In genomic region chr1:40314721-40315238, GRCh38 we compare ENCODE assay signal across 8 cellular contexts. TPM values are rescaled to one million over a fixed set of nuclear protein-coding genes. Genes with fewer than 3 reads are reported as not detected.
DNase-seq lines count a peak whose midpoint lies in the region; ATAC-seq and TF ChIP-seq lines count a peak whose summit lies in the region.

No MANE protein-coding gene starts in this region.

- intact Hi-C loops in activated CD8-positive, alpha-beta T cell treated with anti-CD3 and anti-CD28 coated beads for 36 hours (cut with micrococcal nuclease) = loop anchor here (10.0 kb wide), 2 partner anchors 90 to 160 kb away; no protein-coding TSS in a partner anchor

- H3K4me1 ChIP-seq in iPS-20b (ENCODE audit: insufficient read depth, low read length) (peaks cover 9% of the 10 kb centered on the region; the same call in 1 of the 2 replicates), subcutaneous abdominal adipose tissue (ENCODE audit: control insufficient read depth in 5 of 5, insufficient read depth in 5 of 5, low read length in 5 of 5) (peaks cover 2 to 40% (median 24%) of the 10 kb centered on the region in 5 donors)

- POLR2A ChIA-PET in activated CD8-positive, alpha-beta T cell treated with anti-CD3 and anti-CD28 coated beads for 36 hours (lab: Charles Lee) = interaction anchor here (0.6 to 2.9 kb wide), 14 partner anchors 14 to 206 kb away, joined by 3 to 11 read pairs (median 3); partner anchors contain the start of genes RLF and ZMPSTE24

- peaks cover 45% of the 10 kb centered on the region for H3K4me1 Mint-ChIP-seq in T-helper 1 cell treated with Interleukin-12 subunit alpha and Interleukin-12 subunit beta and Interleukin-4 antibody, amounts not matched to agents 30 μg/mL and 1 μg/mL, for 36 hours (ENCODE audit: low read depth)
- peaks cover 31% of the 10 kb centered on the region for H3K4me1 Mint-ChIP-seq in activated CD8-positive, alpha-beta T cell treated with anti-CD3 and anti-CD28 coated beads for 36 hours (ENCODE audit: low read depth)

- peak overlapping the region; percentile 80 for H3K4me3 Mint-ChIP-seq in T-helper 1 cell treated with Interleukin-12 subunit alpha and Interleukin-12 subunit beta and Interleukin-4 antibody, amounts not matched to agents 30 μg/mL and 1 μg/mL, for 36 hours
- peak overlapping the region; percentile 79 for H3K4me3 Mint-ChIP-seq in activated CD8-positive, alpha-beta T cell treated with anti-CD3 and anti-CD28 coated beads for 36 hours

- H3K27ac Mint-ChIP-seq in T-helper 1 cell treated with Interleukin-12 subunit alpha and Interleukin-12 subunit beta and Interleukin-4 antibody, amounts not matched to agents 30 μg/mL and 1 μg/mL, for 36 hours = no peak overlapping the region
- H3K27ac Mint-ChIP-seq in activated CD8-positive, alpha-beta T cell treated with anti-CD3 and anti-CD28 coated beads for 36 hours = no peak overlapping the region

- CTCF ChIA-PET in activated CD8-positive, alpha-beta T cell treated with anti-CD3 and anti-CD28 coated beads for 36 hours (lab: Charles Lee) = interaction anchor here (0.5 to 5.3 kb wide), 52 partner anchors 9 to 511 kb away, joined by 3 to 108 read pairs (median 5); partner anchors contain the start of genes RLF and SMAP2

- H3K9me3 Mint-ChIP-seq in T-helper 1 cell treated with Interleukin-12 subunit alpha and Interleukin-12 subunit beta and Interleukin-4 antibody, amounts not matched to agents 30 μg/mL and 1 μg/mL, for 36 hours = no peaks in the 10 kb centered on the region
- H3K9me3 Mint-ChIP-seq in activated CD8-positive, alpha-beta T cell treated with anti-CD3 and anti-CD28 coated beads for 36 hours = no peaks in the 10 kb centered on the region

- peaks cover 28% of the 10 kb centered on the region for H3K27me3 Mint-ChIP-seq in T-helper 1 cell treated with Interleukin-12 subunit alpha and Interleukin-12 subunit beta and Interleukin-4 antibody, amounts not matched to agents 30 μg/mL and 1 μg/mL, for 36 hours (ENCODE audit: low read depth)
- H3K27me3 Mint-ChIP-seq in activated CD8-positive, alpha-beta T cell treated with anti-CD3 and anti-CD28 coated beads for 36 hours = peaks cover 9% of the 10 kb centered on the region

- H3K4me3 ChIP-seq in iPS-20b (ENCODE audit: low read length) (peak overlapping the region; percentile 67), subcutaneous abdominal adipose tissue (ENCODE audit: low read depth in 1 of 5, low read length in 5 of 5) (peak overlapping the region; percentile 54 to 69 (median 61))

- no peaks in the 10 kb centered on the region for H3K36me3 ChIP-seq in iPS-20b (ENCODE audit: insufficient read depth, low read depth, low read length)
- H3K36me3 ChIP-seq in subcutaneous abdominal adipose tissue (ENCODE audit: control insufficient read depth in 5 of 5, insufficient read depth in 5 of 5, low read length in 5 of 5) = no peaks in the 10 kb centered on the region

- H3K36me3 Mint-ChIP-seq in T-helper 1 cell treated with Interleukin-12 subunit alpha and Interleukin-12 subunit beta and Interleukin-4 antibody, amounts not matched to agents 30 μg/mL and 1 μg/mL, for 36 hours (ENCODE audit: low read depth) = peaks cover 8% of the 10 kb centered on the region
- H3K36me3 Mint-ChIP-seq in activated CD8-positive, alpha-beta T cell treated with anti-CD3 and anti-CD28 coated beads for 36 hours (ENCODE audit: low read depth) = no peaks in the 10 kb centered on the region

- no peak for TF ChIP-seq CTCF in activated CD8-positive, alpha-beta T cell treated with anti-CD3 and anti-CD28 coated beads for 36 hours (IDR thresholded peaks at IDR 0.05)

- H3K9ac ChIP-seq in iPS-20b (ENCODE audit: low read depth, low read length) (peak overlapping the region; percentile 70; the same call in 1 of the 2 replicates), subcutaneous abdominal adipose tissue (ENCODE audit: low read length in 5 of 5) (peak overlapping the region in 2 of 5 donors; percentile 47 to 71)

- no peak overlapping the region for H3K27ac ChIP-seq in iPS-20b (ENCODE audit: low read length)
- H3K27ac ChIP-seq in subcutaneous abdominal adipose tissue (ENCODE audit: low read depth, low read length) = no peak overlapping the region

- no peak for DNase-seq in T-helper 1 cell
- DNase-seq in activated CD8-positive, alpha-beta T cell treated with anti-CD3 and anti-CD28 coated beads for 36 hours = no peak
- no peak for DNase-seq in germinal center (ENCODE audit: low spot score)

- H3K27me3 ChIP-seq in iPS-20b (ENCODE audit: insufficient read depth, low read length) (peaks cover 64% of the 10 kb centered on the region), subcutaneous abdominal adipose tissue (ENCODE audit: control insufficient read depth in 5 of 5, insufficient read depth in 4 of 5, low read length in 5 of 5) (peaks cover 17 to 35% (median 20%) of the 10 kb centered on the region in 5 donors)

- no peak for ATAC-seq in activated CD8-positive, alpha-beta T cell treated with anti-CD3 and anti-CD28 coated beads for 36 hours
- ATAC-seq in GM18868 (IDR thresholded peaks at IDR 0.05; ENCODE audit: unreplicated experiment) = no peak
- ATAC-seq in HG03457 (IDR thresholded peaks at IDR 0.05; ENCODE audit: unreplicated experiment) = no peak

- H3K9me3 ChIP-seq in iPS-20b (ENCODE audit: insufficient read depth, low read depth, low read length) (no peaks in the 10 kb centered on the region), subcutaneous abdominal adipose tissue (ENCODE audit: control insufficient read depth in 5 of 5, low read length in 5 of 5) (no peaks in the 10 kb centered on the region)

RNA-seq across cellular contexts. Expression of gene COL9A2, which starts 2.3 kb away (rescaled TPM):
- 1 to 10 TPM; 4.3 to 5.4 TPM for total RNA-seq in activated CD8-positive, alpha-beta T cell treated with anti-CD3 and anti-CD28 coated beads for 36 hours

RNA-seq across cellular contexts. Expression of gene ZMPSTE24, which starts 56.7 kb away (rescaled TPM):
- 10 to 100 TPM; 20.1 to 21.2 TPM for total RNA-seq in activated CD8-positive, alpha-beta T cell treated with anti-CD3 and anti-CD28 coated beads for 36 hours

RNA-seq across cellular contexts. Expression of gene SMAP2, which starts 58.7 kb away (rescaled TPM):
- total RNA-seq in activated CD8-positive, alpha-beta T cell treated with anti-CD3 and anti-CD28 coated beads for 36 hours = 100 to 1,000 TPM; 204 to 209 TPM
